7 cellular contexts compared by ENCODE assay signal in genomic region chr18:65937180-65937579, GRCh38.
"Had no signal": no experiment of that assay in that cellular context is flagged by ENCODE, and none has a peak within 500 bp of the region (broad histone marks: within the 10 kb centered on the region; RNA-seq: fewer than 3 reads in every experiment).

No MANE protein-coding gene starts in this region.

- H3K4me3 ChIP-seq: GM12878 had no signal

- DNase-seq: GDM1, GF-D8 had no signal

- FAIRE-seq: G401.6, GM12878, GM12891, GM18507, GM19239 had no signal

- ATAC-seq: GM12878 had no signal
